ENCODE assay signal across 29 cellular contexts in genomic region chr3:41464858-41465257, GRCh38.
"Had no signal": no experiment of that assay in that cellular context is flagged by ENCODE, and none has a peak within 500 bp of the region (broad histone marks: within the 10 kb centered on the region; RNA-seq: fewer than 3 reads in every experiment).

No MANE protein-coding gene starts in this region.

- H3K4me1 ChIP-seq: body of pancreas, esophagus muscularis mucosa, gastroesophageal sphincter, pancreas, prostate gland, upper lobe of left lung had no signal

- H3K27me3 Mint-ChIP-seq: activated CD4-positive, alpha-beta memory T cell treated with anti-CD3 and anti-CD28 coated beads for 36 hours; activated CD4-positive, alpha-beta T cell treated with anti-CD3 and anti-CD28 coated beads, Interleukin-2, amount 10 ng/mL, durations not matched to agents 24 days and 14 days; naive thymus-derived CD4-positive, alpha-beta T cell; stimulated activated naive CD8-positive, alpha-beta T cell treated with anti-CD3 and anti-CD28 coated beads, Interleukin-15, Interleukin-2, amounts not matched to agents 100 ng/mL and 50 ng/mL, for 24 hours; T-helper 17 cell had no signal

- H3K4me3 Mint-ChIP-seq: activated CD4-positive, alpha-beta memory T cell treated with anti-CD3 and anti-CD28 coated beads for 36 hours; activated CD4-positive, alpha-beta T cell treated with anti-CD3 and anti-CD28 coated beads, Interleukin-2, amount 10 ng/mL, durations not matched to agents 24 days and 14 days; activated T-helper 1 cell treated with anti-CD3 and anti-CD28 coated beads, Interleukin-12 subunit alpha, Interleukin-12 subunit beta, Interleukin-2, Interleukin-4 antibody, amounts not matched to agents 30 ng/mL and 10 ng/mL and 1 ng/mL, durations not matched to agents 14 hours and 24 hours and 36 hours; naive thymus-derived CD4-positive, alpha-beta T cell; stimulated activated effector memory CD8-positive, alpha-beta T cell treated with anti-CD3 and anti-CD28 coated beads, Interleukin-12 subunit alpha, Interleukin-12 subunit beta, amount 100 ng/mL, for 72 hours; stimulated activated naive CD8-positive, alpha-beta T cell treated with anti-CD3 and anti-CD28 coated beads, Interleukin-15, Interleukin-2, amounts not matched to agents 100 ng/mL and 50 ng/mL, for 24 hours; T-helper 17 cell had no signal

- H3K9me3 ChIP-seq: body of pancreas, pancreas, prostate gland, upper lobe of left lung had no signal

- H3K36me3 Mint-ChIP-seq: stimulated activated effector memory CD8-positive, alpha-beta T cell treated with anti-CD3 and anti-CD28 coated beads, Interleukin-12 subunit alpha, Interleukin-12 subunit beta, amount 100 ng/mL, for 72 hours had no signal

- H3K4me1 Mint-ChIP-seq: activated CD4-positive, alpha-beta T cell treated with anti-CD3 and anti-CD28 coated beads, Interleukin-2, amount 10 ng/mL, durations not matched to agents 24 days and 14 days; stimulated activated effector memory CD8-positive, alpha-beta T cell treated with anti-CD3 and anti-CD28 coated beads, Interleukin-12 subunit alpha, Interleukin-12 subunit beta, amount 100 ng/mL, for 72 hours; T-helper 17 cell had no signal

- H3K27ac ChIP-seq: body of pancreas, esophagus muscularis mucosa, gastroesophageal sphincter, hepatocyte, pancreas, prostate gland, upper lobe of left lung had no signal

- H3K36me3 ChIP-seq: esophagus muscularis mucosa, gastroesophageal sphincter, pancreas, prostate gland, upper lobe of left lung had no signal

- H2AFZ ChIP-seq: hepatocyte had no signal

- H3K4me3 ChIP-seq: body of pancreas, esophagus muscularis mucosa, gastroesophageal sphincter, hepatocyte, pancreas, prostate gland, upper lobe of left lung had no signal

- H3K27me3 ChIP-seq: body of pancreas, esophagus muscularis mucosa, gastroesophageal sphincter, hepatocyte, pancreas, upper lobe of left lung had no signal

- DNase-seq: activated CD4-positive, alpha-beta memory T cell treated with anti-CD3 and anti-CD28 coated beads for 36 hours; activated CD4-positive, alpha-beta T cell treated with anti-CD3 and anti-CD28 coated beads, Interleukin-2, amount 10 ng/mL, durations not matched to agents 24 days and 14 days; activated CD4-positive, CD25-positive, alpha-beta regulatory T cell treated with anti-CD3 and anti-CD28 coated beads, Interleukin-2, amount 50 U/mL, for 72 hours; activated CD8-positive, alpha-beta memory T cell treated with anti-CD3 and anti-CD28 coated beads, Interleukin-2, amount 50 U/mL, for 4 hours; activated effector memory CD4-positive, alpha-beta T cell treated with anti-CD3 and anti-CD28 coated beads, Interleukin-2, amount 50 U/mL, for 16 hours; activated naive CD4-positive, alpha-beta T cell treated with anti-CD3 and anti-CD28 coated beads, Interleukin-2, amount 50 U/mL, for 16 hours; activated T-cell treated with anti-CD3 and anti-CD28 coated beads, Interleukin-2, amount 50 U/mL, for 1 hour; body of pancreas; dermis blood vessel endothelial cell; effector CD4-positive, alpha-beta T cell; kidney; left colon; mammary epithelial cell; naive thymus-derived CD4-positive, alpha-beta T cell; pancreas; retina; small intestine; stimulated activated CD4-positive, alpha-beta T cell treated with anti-CD3 and anti-CD28 coated beads, Interleukin-4, amount 100 ng/mL, for 24 hours; T-helper 17 cell; T1000; upper lobe of left lung had no signal

- H3K27ac Mint-ChIP-seq: activated CD4-positive, alpha-beta memory T cell treated with anti-CD3 and anti-CD28 coated beads for 36 hours; activated CD4-positive, alpha-beta T cell treated with anti-CD3 and anti-CD28 coated beads, Interleukin-2, amount 10 ng/mL, durations not matched to agents 24 days and 14 days; activated T-helper 1 cell treated with anti-CD3 and anti-CD28 coated beads, Interleukin-12 subunit alpha, Interleukin-12 subunit beta, Interleukin-2, Interleukin-4 antibody, amounts not matched to agents 30 ng/mL and 10 ng/mL and 1 ng/mL, durations not matched to agents 14 hours and 24 hours and 36 hours; naive thymus-derived CD4-positive, alpha-beta T cell; stimulated activated effector memory CD8-positive, alpha-beta T cell treated with anti-CD3 and anti-CD28 coated beads, Interleukin-12 subunit alpha, Interleukin-12 subunit beta, amount 100 ng/mL, for 72 hours; stimulated activated naive CD8-positive, alpha-beta T cell treated with anti-CD3 and anti-CD28 coated beads, Interleukin-15, Interleukin-2, amounts not matched to agents 100 ng/mL and 50 ng/mL, for 24 hours; T-helper 17 cell had no signal

- H3K79me2 ChIP-seq: hepatocyte had no signal

- ATAC-seq: body of pancreas; gastroesophageal sphincter; left colon; naive thymus-derived CD4-positive, alpha-beta T cell; pancreas; sciatic nerve; stimulated activated effector memory CD8-positive, alpha-beta T cell treated with anti-CD3 and anti-CD28 coated beads, Interleukin-12 subunit alpha, Interleukin-12 subunit beta, amount 100 ng/mL, for 72 hours; T-helper 17 cell had no signal

- H3K4me2 ChIP-seq: hepatocyte had no signal
